Comparison of ENCODE assay signal across 11 cellular contexts in the genomic region with DNA sequence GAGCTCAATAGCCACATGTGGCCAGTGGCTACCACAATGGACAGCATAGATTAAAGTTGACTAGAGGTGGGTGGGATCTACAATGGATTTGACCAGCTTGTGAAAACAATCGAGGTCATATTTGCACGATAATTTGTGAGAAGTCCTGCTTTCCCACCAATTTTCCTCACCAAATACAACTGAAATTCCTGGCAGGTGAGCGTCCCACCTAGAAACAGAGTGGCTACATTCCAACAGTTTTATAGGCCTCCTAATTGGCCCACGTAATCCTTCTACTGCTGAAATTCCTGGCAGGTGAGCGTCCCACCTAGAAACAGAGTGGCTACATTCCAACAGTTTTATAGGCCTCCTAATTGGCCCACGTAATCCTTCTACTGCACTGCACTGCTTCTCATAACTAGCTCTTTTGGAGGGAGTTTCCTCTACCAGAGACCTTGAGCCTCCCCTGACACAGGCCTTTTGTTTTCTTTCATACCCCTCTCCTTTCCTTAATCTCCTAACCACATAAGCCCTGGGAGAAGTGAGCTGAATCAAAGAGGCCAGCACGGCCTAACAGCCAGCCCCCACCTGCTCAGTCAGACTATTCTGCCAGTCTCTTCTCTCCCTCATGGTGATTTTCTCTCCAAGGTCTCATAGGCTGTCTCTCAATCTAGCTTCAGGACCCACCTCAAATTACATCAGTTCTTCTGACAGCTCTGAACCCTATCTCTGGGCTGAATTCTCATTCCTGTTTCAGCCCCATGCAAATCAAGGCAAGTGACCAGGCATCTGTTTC.
DNase-seq lines count a peak whose midpoint lies in the region; ATAC-seq and TF ChIP-seq lines count a peak whose summit lies in the region.
"Had no signal": no experiment of that assay in that cellular context is flagged by ENCODE, and none has a peak within 500 bp of the region (broad histone marks: within the 10 kb centered on the region; RNA-seq: fewer than 3 reads in every experiment).

No MANE protein-coding gene starts in this region.

- no peak overlapping the region for H3K4me3 ChIP-seq in RWPE2 (ENCODE audit: severe bottlenecking)

- H3K4me3 Mint-ChIP-seq in stimulated activated effector memory CD8-positive, alpha-beta T cell treated with anti-CD3 and anti-CD28 coated beads, Interleukin-12 subunit alpha, Interleukin-12 subunit beta, amount 100 ng/mL, for 72 hours, result no peak overlapping the region
- H3K4me3 Mint-ChIP-seq in glutamatergic neuron (ENCODE audit: unreplicated experiment), result no peak overlapping the region

- H3K4me1 ChIP-seq in RWPE2 (ENCODE audit: insufficient read depth, poor library complexity, severe bottlenecking), result peaks cover 14% of the 10 kb centered on the region

- no peaks in the 10 kb centered on the region for H3K4me1 Mint-ChIP-seq in stimulated activated effector memory CD8-positive, alpha-beta T cell treated with anti-CD3 and anti-CD28 coated beads, Interleukin-12 subunit alpha, Interleukin-12 subunit beta, amount 100 ng/mL, for 72 hours
- H3K4me1 Mint-ChIP-seq in glutamatergic neuron (ENCODE audit: low read depth, unreplicated experiment), result peaks cover 21% of the 10 kb centered on the region

- ATAC-seq in HG02943 (IDR thresholded peaks at IDR 0.05; ENCODE audit: low read depth, unreplicated experiment) (peak; percentile 50), RWPE2 (ENCODE audit: low read depth) (peak; percentile 98)
- no peak for ATAC-seq in stimulated activated effector memory CD8-positive, alpha-beta T cell treated with anti-CD3 and anti-CD28 coated beads, Interleukin-12 subunit alpha, Interleukin-12 subunit beta, amount 100 ng/mL, for 72 hours

- no peaks in the 10 kb centered on the region for H3K27me3 Mint-ChIP-seq in glutamatergic neuron (ENCODE audit: unreplicated experiment)

- peak; percentile 53 for TF ChIP-seq POLR2A in GM19099 (IDR thresholded peaks at IDR 0.05; ENCODE audit: extremely low read depth, insufficient read length, low read depth)

- H3K36me3 Mint-ChIP-seq in stimulated activated effector memory CD8-positive, alpha-beta T cell treated with anti-CD3 and anti-CD28 coated beads, Interleukin-12 subunit alpha, Interleukin-12 subunit beta, amount 100 ng/mL, for 72 hours, result no peaks in the 10 kb centered on the region
- no peaks in the 10 kb centered on the region for H3K36me3 Mint-ChIP-seq in glutamatergic neuron (ENCODE audit: unreplicated experiment)

- peak overlapping the region; percentile 85 for H3K27ac ChIP-seq in RWPE2 (ENCODE audit: poor library complexity, severe bottlenecking)

- no peaks in the 10 kb centered on the region for H3K36me3 ChIP-seq in RWPE2 (ENCODE audit: low read depth)

- no peaks in the 10 kb centered on the region for H3K27me3 ChIP-seq in RWPE2 (ENCODE audit: insufficient read depth, poor library complexity, severe bottlenecking)

- TF ChIP-seq CTCF in RWPE2 (IDR thresholded peaks at IDR 0.05; ENCODE audit: poor library complexity, severe bottlenecking) (no peak), glutamatergic neuron (IDR thresholded peaks at IDR 0.05; ENCODE audit: partially characterized antibody, unreplicated experiment) (no peak)

- no peaks in the 10 kb centered on the region for H3K9me3 Mint-ChIP-seq in stimulated activated effector memory CD8-positive, alpha-beta T cell treated with anti-CD3 and anti-CD28 coated beads, Interleukin-12 subunit alpha, Interleukin-12 subunit beta, amount 100 ng/mL, for 72 hours
- no peaks in the 10 kb centered on the region for H3K9me3 Mint-ChIP-seq in glutamatergic neuron (ENCODE audit: unreplicated experiment)

- H3K27ac Mint-ChIP-seq in stimulated activated effector memory CD8-positive, alpha-beta T cell treated with anti-CD3 and anti-CD28 coated beads, Interleukin-12 subunit alpha, Interleukin-12 subunit beta, amount 100 ng/mL, for 72 hours, result peak overlapping the region; percentile 15
- H3K27ac Mint-ChIP-seq in glutamatergic neuron (ENCODE audit: unreplicated experiment), result no peak overlapping the region

- no peak for DNase-seq in RWPE2 (ENCODE audit: low spot score)
- DNase-seq in stimulated activated effector memory CD8-positive, alpha-beta T cell treated with anti-CD3 and anti-CD28 coated beads, Interleukin-12 subunit alpha, Interleukin-12 subunit beta, amount 100 ng/mL, for 72 hours (ENCODE audit: low spot score in 2 of 2), result no peak
- no peak for DNase-seq in T-helper 1 cell
- DNase-seq in NCI-H446 treated with DMSO at 0.1 percent for 48 hours (lab: John Stamatoyannopoulos, UW), result no peak
- DNase-seq in AG08396 (ENCODE audit: low spot score), result no peak
- DNase-seq in glutamatergic neuron, result no peak
- DNase-seq: activated T-cell treated with anti-CD3 and anti-CD28 coated beads for 4 hours; IMR-90; stimulated activated CD4-positive, alpha-beta T cell treated with anti-CD3 and anti-CD28 coated beads, Interleukin-2, amount 100 ng/mL, for 48 hours had no signal

- no peaks in the 10 kb centered on the region for H3K9me3 ChIP-seq in RWPE2 (ENCODE audit: severe bottlenecking)
